Comparison of ENCODE assay signal across 1 cellular context in genomic region chr5:55994502-55994997, GRCh38.
A peak's percentile ranks its signal among the peaks of the same experiment; 100 is the strongest.
TF ChIP-seq lines count a peak whose summit lies in the region.

Gene IL6ST (minus strand): TSS chr5:55994963. CDS start chr5:55976278, 18,685 bp downstream.

TF ChIP-seq in HepG2, 621 proteins besides CTCF, POLR2A, EP300 and RAD21 (continued from another document and continues in another):
- TF ChIP-seq ZGPAT (CRISPR knock-in tag; IDR thresholded peaks at IDR 0.05), result no peak
- no peak for TF ChIP-seq KDM3A (CRISPR knock-in tag; IDR thresholded peaks at IDR 0.05; ENCODE audit: low read depth)
- no peak for TF ChIP-seq ZEB1 (IDR thresholded peaks at IDR 0.05; ENCODE audit: insufficient replicate concordance, low read depth)
- TF ChIP-seq ZNF710 (CRISPR knock-in tag; IDR thresholded peaks at IDR 0.05; ENCODE audit: borderline replicate concordance), result no peak; the same call in 1 of the 2 replicates
- TF ChIP-seq ZNF275 (CRISPR knock-in tag; IDR thresholded peaks at IDR 0.05; ENCODE audit: borderline replicate concordance), result peak; percentile 55; the same call in 1 of the 2 replicates
- no peak for TF ChIP-seq ZNF276 (CRISPR knock-in tag; IDR thresholded peaks at IDR 0.05; ENCODE audit: low read depth)
- no peak for TF ChIP-seq IKZF1 (IDR thresholded peaks at IDR 0.05)
- TF ChIP-seq ZNF468 (CRISPR knock-in tag; IDR thresholded peaks at IDR 0.05), result peak; percentile 68; the same call in 1 of the 2 replicates
- no peak for TF ChIP-seq ATF7 (IDR thresholded peaks at IDR 0.05)
- no peak for TF ChIP-seq ATF7 (CRISPR knock-in tag; IDR thresholded peaks at IDR 0.05)
- peak; percentile 75; the same call in 1 of the 2 replicates for TF ChIP-seq UBTF (CRISPR knock-in tag; IDR thresholded peaks at IDR 0.05)
- TF ChIP-seq RFXAP (CRISPR knock-in tag; IDR thresholded peaks at IDR 0.05; ENCODE audit: borderline replicate concordance), result peak; percentile 32; the same call in 1 of the 2 replicates
- TF ChIP-seq ZBED4 (CRISPR knock-in tag; IDR thresholded peaks at IDR 0.05; ENCODE audit: borderline replicate concordance), result peak; percentile 23; the same call in 1 of the 2 replicates
- TF ChIP-seq TBX2 (CRISPR knock-in tag; IDR thresholded peaks at IDR 0.05; ENCODE audit: borderline replicate concordance), result no peak; the same call in 1 of the 2 replicates
- no peak for TF ChIP-seq NR3C1 (CRISPR knock-in tag; IDR thresholded peaks at IDR 0.05)
- no peak for TF ChIP-seq ZNF496 (CRISPR knock-in tag; IDR thresholded peaks at IDR 0.05; ENCODE audit: insufficient replicate concordance)
- TF ChIP-seq SIX4 (CRISPR knock-in tag; IDR thresholded peaks at IDR 0.05), result no peak
- no peak for TF ChIP-seq ELK4 (CRISPR knock-in tag; IDR thresholded peaks at IDR 0.05; ENCODE audit: borderline replicate concordance)
- TF ChIP-seq RARA (CRISPR knock-in tag; IDR thresholded peaks at IDR 0.05), result no peak
- peak; percentile 71; the same call in 1 of the 2 replicates for TF ChIP-seq ZSCAN21 (CRISPR knock-in tag; IDR thresholded peaks at IDR 0.05; ENCODE audit: borderline replicate concordance)
- peak; percentile 12; the same call in 1 of the 2 replicates for TF ChIP-seq ZNF333 (CRISPR knock-in tag; IDR thresholded peaks at IDR 0.05; ENCODE audit: borderline replicate concordance)
- peak; percentile 87; the same call in 1 of the 2 replicates for TF ChIP-seq ARID4A (CRISPR knock-in tag; IDR thresholded peaks at IDR 0.05; ENCODE audit: borderline replicate concordance)
- TF ChIP-seq MEIS1 (CRISPR knock-in tag; IDR thresholded peaks at IDR 0.05; ENCODE audit: borderline replicate concordance), result no peak
- peak; percentile 58 for TF ChIP-seq HNRNPK (IDR thresholded peaks at IDR 0.05; ENCODE audit: low read depth, low read length, poor library complexity, severe bottlenecking)
- no peak for TF ChIP-seq ZNF572 (CRISPR knock-in tag; IDR thresholded peaks at IDR 0.05)
- no peak for TF ChIP-seq U2AF2 (IDR thresholded peaks at IDR 0.05; ENCODE audit: low read depth, low read length)
- no peak for TF ChIP-seq CBX1 (IDR thresholded peaks at IDR 0.05; ENCODE audit: low read depth)
- peak; percentile 90 for TF ChIP-seq POGK (CRISPR knock-in tag; conservative IDR thresholded peaks at IDR 0.05)
- no peak for TF ChIP-seq ZNF792 (CRISPR knock-in tag; IDR thresholded peaks at IDR 0.05)
- no peak; the same call in 1 of the 2 replicates for TF ChIP-seq PRMT3 (CRISPR knock-in tag; IDR thresholded peaks at IDR 0.05; ENCODE audit: borderline replicate concordance, low read depth)
- TF ChIP-seq BRCA1 (CRISPR knock-in tag; IDR thresholded peaks at IDR 0.05), result no peak
- TF ChIP-seq MEIS2 (CRISPR knock-in tag; IDR thresholded peaks at IDR 0.05), result 0 out of 2 replicates have a peak, but pooled peaks have one; percentile 25
- TF ChIP-seq ZNF607 (CRISPR knock-in tag; IDR thresholded peaks at IDR 0.05; ENCODE audit: borderline replicate concordance), result peak; percentile 55; the same call in 1 of the 2 replicates
